Comparison of ENCODE assay signal across 9 cellular contexts in genomic region chr20:52379723-52380336, GRCh38.
DNase-seq lines count a peak whose midpoint lies in the region; ATAC-seq and TF ChIP-seq lines count a peak whose summit lies in the region.
"Had no signal": no experiment of that assay in that cellular context is flagged by ENCODE, and none has a peak within 500 bp of the region (broad histone marks: within the 10 kb centered on the region; RNA-seq: fewer than 3 reads in every experiment).

No MANE protein-coding gene starts in this region.

- H3K36me3 Mint-ChIP-seq in glutamatergic neuron (ENCODE audit: unreplicated experiment): no peaks in the 10 kb centered on the region

- ATAC-seq in HG03520 (IDR thresholded peaks at IDR 0.05; ENCODE audit: unreplicated experiment): no peak
- no peak for ATAC-seq in HG03354 (IDR thresholded peaks at IDR 0.05; ENCODE audit: poor library complexity, severe bottlenecking, unreplicated experiment)

- no peaks in the 10 kb centered on the region for H3K27me3 Mint-ChIP-seq in glutamatergic neuron (ENCODE audit: unreplicated experiment)
- H3K27me3 Mint-ChIP-seq: activated naive CD4-positive, alpha-beta T cell treated with anti-CD3 and anti-CD28 coated beads, Interleukin-2, amount 50 U/mL, for 24 hours had no signal

- H3K4me3 Mint-ChIP-seq in glutamatergic neuron (ENCODE audit: unreplicated experiment): no peak overlapping the region
- H3K4me3 Mint-ChIP-seq: activated naive CD4-positive, alpha-beta T cell treated with anti-CD3 and anti-CD28 coated beads, Interleukin-2, amount 50 U/mL, for 24 hours had no signal

- no peaks in the 10 kb centered on the region for H3K4me1 Mint-ChIP-seq in glutamatergic neuron (ENCODE audit: low read depth, unreplicated experiment)

- no peak overlapping the region for H3K27ac Mint-ChIP-seq in glutamatergic neuron (ENCODE audit: unreplicated experiment)

- H3K9me3 Mint-ChIP-seq in glutamatergic neuron (ENCODE audit: unreplicated experiment): peaks cover 2% of the 10 kb centered on the region

- DNase-seq in NCI-H146 (lab: John Stamatoyannopoulos, UW) (peak; percentile 14), NCI-H146 treated with DMSO at 0.1 percent for 48 hours (lab: John Stamatoyannopoulos, UW; ENCODE audit: unreplicated experiment) (no peak), M059J (ENCODE audit: low read depth) (peak; percentile 30), glutamatergic neuron (peak; percentile 70), retina (peak; percentile 41)
- DNase-seq in activated T-cell treated with anti-CD3 and anti-CD28 coated beads, Interleukin-2, amount 50 U/mL, for 1 hour: peak; percentile 58

- TF ChIP-seq CTCF in glutamatergic neuron (IDR thresholded peaks at IDR 0.05; ENCODE audit: partially characterized antibody, unreplicated experiment): peak; percentile 98
